12 cellular contexts compared by ENCODE assay signal in genomic region chr5:157269763-157270272, GRCh38. TPM values are rescaled to one million over a fixed set of nuclear protein-coding genes. Genes with fewer than 3 reads are reported as not detected.
DNase-seq lines count a peak whose midpoint lies in the region; ATAC-seq and TF ChIP-seq lines count a peak whose summit lies in the region.
"Had no signal": no experiment of that assay in that cellular context is flagged by ENCODE, and none has a peak within 500 bp of the region (broad histone marks: within the 10 kb centered on the region; RNA-seq: fewer than 3 reads in every experiment).

No MANE protein-coding gene starts in this region.

- H3K4me3 ChIP-seq in HL-60 (replicated peaks; ENCODE audit: insufficient read depth, low read length) (no peak overlapping the region), right atrium auricular region (no peak overlapping the region)
- H3K4me3 ChIP-seq: ascending aorta had no signal

- peaks cover 83% of the 10 kb centered on the region for H3K36me3 Mint-ChIP-seq in activated T-helper 17 cell treated with anti-CD3 and anti-CD28 coated beads, Interleukin-2, amount 50 U/mL, for 72 hours (ENCODE audit: low read depth)
- peaks cover 7 to 10% of the 10 kb centered on the region in 2 donors for H3K36me3 Mint-ChIP-seq in naive B cell
- no peaks in the 10 kb centered on the region for H3K36me3 Mint-ChIP-seq in glutamatergic neuron (ENCODE audit: unreplicated experiment)
- H3K36me3 Mint-ChIP-seq: WTC11 had no signal

- DNase-seq in CD1c-positive myeloid dendritic cell (ENCODE audit: extremely low spot score) (peak; percentile 21), HL-60 (ENCODE audit: low read depth in 1 of 2, low spot score in 1 of 2) (peak in 1 of 2 experiments; percentile 63), naive B cell (no peak), glutamatergic neuron (no peak), HuH-7 (ENCODE audit: low spot score) (no peak), right atrium auricular region (ENCODE audit: low spot score) (no peak)
- DNase-seq: NCI-H1930; stimulated activated CD4-positive, alpha-beta T cell treated with anti-CD3 and anti-CD28 coated beads, Interleukin-12 subunit alpha, Interleukin-12 subunit beta, amount 100 ng/mL, for 4 hours had no signal

- peaks cover 59% of the 10 kb centered on the region for H3K4me1 Mint-ChIP-seq in activated T-helper 17 cell treated with anti-CD3 and anti-CD28 coated beads, Interleukin-2, amount 50 U/mL, for 72 hours
- peaks cover 66 to 89% (median 81%) of the 10 kb centered on the region in 3 donors for H3K4me1 Mint-ChIP-seq in naive B cell
- peaks cover 10% of the 10 kb centered on the region for H3K4me1 Mint-ChIP-seq in glutamatergic neuron (ENCODE audit: low read depth, unreplicated experiment)

- no peak for ATAC-seq in activated T-helper 17 cell treated with anti-CD3 and anti-CD28 coated beads, Interleukin-2, amount 50 U/mL, for 72 hours (replicated peaks)
- ATAC-seq in naive B cell (ENCODE audit: low read depth in 2 of 2), result no peak
- no peak for ATAC-seq in HG03280 (IDR thresholded peaks at IDR 0.05; ENCODE audit: unreplicated experiment)

- H3K36me3 ChIP-seq in right atrium auricular region, result no peaks in the 10 kb centered on the region
- H3K36me3 ChIP-seq: ascending aorta had no signal

- peak overlapping the region; percentile 80 for H3K4me3 Mint-ChIP-seq in activated T-helper 17 cell treated with anti-CD3 and anti-CD28 coated beads, Interleukin-2, amount 50 U/mL, for 72 hours
- peak overlapping the region; percentile 19 to 97 (median 76) for H3K4me3 Mint-ChIP-seq in naive B cell
- H3K4me3 Mint-ChIP-seq in glutamatergic neuron (ENCODE audit: unreplicated experiment), result no peak overlapping the region

- H3K27me3 Mint-ChIP-seq in activated T-helper 17 cell treated with anti-CD3 and anti-CD28 coated beads, Interleukin-2, amount 50 U/mL, for 72 hours, result no peaks in the 10 kb centered on the region
- H3K27me3 Mint-ChIP-seq in naive B cell (no peaks in the 10 kb centered on the region), glutamatergic neuron (ENCODE audit: unreplicated experiment) (no peaks in the 10 kb centered on the region)

- no peak for TF ChIP-seq CTCF in HL-60 (IDR thresholded peaks at IDR 0.05; ENCODE audit: insufficient read depth, low read length)
- no peak for TF ChIP-seq CTCF in glutamatergic neuron (IDR thresholded peaks at IDR 0.05; ENCODE audit: partially characterized antibody, unreplicated experiment)
- no peak for TF ChIP-seq CTCF in right atrium auricular region (IDR thresholded peaks at IDR 0.05)

- peaks cover 0 to 34% of the 10 kb centered on the region in 2 donors for H3K4me1 ChIP-seq in right atrium auricular region

- peak overlapping the region; percentile 98 for H3K27ac Mint-ChIP-seq in activated T-helper 17 cell treated with anti-CD3 and anti-CD28 coated beads, Interleukin-2, amount 50 U/mL, for 72 hours
- peak overlapping the region; percentile 95 to 100 (median 99) for H3K27ac Mint-ChIP-seq in naive B cell
- H3K27ac Mint-ChIP-seq in glutamatergic neuron (ENCODE audit: unreplicated experiment), result no peak overlapping the region

- peak overlapping the region; percentile 96 for H3K27ac ChIP-seq in HL-60 (replicated peaks)
- peak overlapping the region in 1 of 2 donors; percentile 87 for H3K27ac ChIP-seq in right atrium auricular region
- H3K27ac ChIP-seq: ascending aorta had no signal

- H3K9me3 Mint-ChIP-seq in activated T-helper 17 cell treated with anti-CD3 and anti-CD28 coated beads, Interleukin-2, amount 50 U/mL, for 72 hours, result no peaks in the 10 kb centered on the region
- H3K9me3 Mint-ChIP-seq in naive B cell (peaks cover 0 to 5% (median 0%) of the 10 kb centered on the region in 7 donors), glutamatergic neuron (ENCODE audit: unreplicated experiment) (peaks cover 3% of the 10 kb centered on the region)
- H3K9me3 Mint-ChIP-seq: WTC11 had no signal

- no peaks in the 10 kb centered on the region for H3K9me3 ChIP-seq in right atrium auricular region
- H3K9me3 ChIP-seq: ascending aorta had no signal

- H3K27me3 ChIP-seq in HL-60 (ENCODE audit: insufficient read depth, poor library complexity, severe bottlenecking) (no peaks in the 10 kb centered on the region), right atrium auricular region (no peaks in the 10 kb centered on the region)
- H3K27me3 ChIP-seq: ascending aorta had no signal

RNA-seq across cellular contexts. Expression of gene CYFIP2, which starts 3.9 kb away (rescaled TPM):
- 100 to 1,000 TPM; 269 to 291 TPM for total RNA-seq in activated T-helper 17 cell treated with anti-CD3 and anti-CD28 coated beads, Interleukin-2, amount 50 U/mL, for 72 hours
- polyA plus RNA-seq in naive B cell (ENCODE audit: low read depth in 6 of 6), result 100 to 1,000 TPM; 306 to 461 (median 348) TPM
- 120 TPM for total RNA-seq in glutamatergic neuron (ENCODE audit: unreplicated experiment)
- 10 to 100 TPM; 51.5 to 55.4 TPM for total RNA-seq in right atrium auricular region
